In genomic region chr3:136753112-136753939, GRCh38 we compare ENCODE assay signal across 8 cellular contexts. TPM values are rescaled to one million over a fixed set of nuclear protein-coding genes. Genes with fewer than 3 reads are reported as not detected.
DNase-seq lines count a peak whose midpoint lies in the region; ATAC-seq lines count a peak whose summit lies in the region.

No MANE protein-coding gene starts in this region.

- H3K36me3 Mint-ChIP-seq in activated CD4-positive, alpha-beta T cell treated with anti-CD3 and anti-CD28 coated beads, Interleukin-2, amount 10 ng/mL, durations not matched to agents 24 days and 14 days (ENCODE audit: low read depth): no peaks in the 10 kb centered on the region
- H3K36me3 Mint-ChIP-seq in naive thymus-derived CD4-positive, alpha-beta T cell: no peaks in the 10 kb centered on the region

- no peaks in the 10 kb centered on the region for H3K9me3 ChIP-seq in ectodermal cell (ENCODE audit: control insufficient read depth, low read length)
- H3K9me3 ChIP-seq in naive thymus-derived CD4-positive, alpha-beta T cell (ENCODE audit: control insufficient read depth in 2 of 3, low read length in 3 of 3): no peaks in the 10 kb centered on the region

- no peaks in the 10 kb centered on the region for H3K27me3 Mint-ChIP-seq in activated CD4-positive, alpha-beta T cell treated with anti-CD3 and anti-CD28 coated beads, Interleukin-2, amount 10 ng/mL, durations not matched to agents 24 days and 14 days
- no peaks in the 10 kb centered on the region for H3K27me3 Mint-ChIP-seq in naive thymus-derived CD4-positive, alpha-beta T cell

- no peaks in the 10 kb centered on the region for H3K27me3 ChIP-seq in ectodermal cell (ENCODE audit: control insufficient read depth, insufficient read depth, low read length, poor library complexity, severe bottlenecking)
- H3K27me3 ChIP-seq in naive thymus-derived CD4-positive, alpha-beta T cell (ENCODE audit: control insufficient read depth in 2 of 2, insufficient read depth in 2 of 2, low read length in 2 of 2): no peaks in the 10 kb centered on the region

- peak overlapping the region; percentile 99 for H3K27ac ChIP-seq in ectodermal cell (ENCODE audit: insufficient read depth, low read depth, low read length, poor library complexity, severe bottlenecking)
- peak overlapping the region; percentile 95 for H3K27ac ChIP-seq in naive thymus-derived CD4-positive, alpha-beta T cell (ENCODE audit: low read depth, low read length)

- H3K27ac Mint-ChIP-seq in activated CD4-positive, alpha-beta T cell treated with anti-CD3 and anti-CD28 coated beads, Interleukin-2, amount 10 ng/mL, durations not matched to agents 24 days and 14 days: peak overlapping the region; percentile 95
- H3K27ac Mint-ChIP-seq in naive thymus-derived CD4-positive, alpha-beta T cell: peak overlapping the region; percentile 80 to 98 (median 94)

- POLR2A ChIA-PET in naive thymus-derived CD4-positive, alpha-beta T cell (lab: Charles Lee): interaction anchor here (0.5 to 3.5 kb wide), 21 partner anchors 10 to 679 kb away, joined by 3 to 117 read pairs (median 4); partner anchors contain the start of genes MSL2 and NCK1

- peaks cover 28% of the 10 kb centered on the region for H3K4me1 ChIP-seq in ectodermal cell (ENCODE audit: control insufficient read depth, insufficient read depth, low read length)
- H3K4me1 ChIP-seq in naive thymus-derived CD4-positive, alpha-beta T cell (ENCODE audit: control insufficient read depth in 2 of 2, insufficient read depth in 2 of 2, low read length in 2 of 2): peaks cover 20 to 27% of the 10 kb centered on the region in 2 donors

- CTCF ChIA-PET in naive thymus-derived CD4-positive, alpha-beta T cell (lab: Charles Lee): interaction anchor here (0.7 to 2.9 kb wide), 13 partner anchors 19 to 679 kb away, joined by 3 to 32 read pairs (median 5); partner anchors contain the start of genes MSL2 and NCK1

- H3K4me1 Mint-ChIP-seq in activated CD4-positive, alpha-beta T cell treated with anti-CD3 and anti-CD28 coated beads, Interleukin-2, amount 10 ng/mL, durations not matched to agents 24 days and 14 days: peaks cover 35% of the 10 kb centered on the region
- peaks cover 37 to 51% (median 44%) of the 10 kb centered on the region in 7 donors for H3K4me1 Mint-ChIP-seq in naive thymus-derived CD4-positive, alpha-beta T cell

- no peak for DNase-seq in activated CD4-positive, alpha-beta T cell treated with anti-CD3 and anti-CD28 coated beads, Interleukin-2, amount 10 ng/mL, durations not matched to agents 24 days and 14 days
- DNase-seq in activated CD4-positive, alpha-beta T cell treated with anti-CD3 and anti-CD28 coated beads for 4 hours: no peak
- peak; percentile 75 for DNase-seq in OCI-M1 (lab: John Stamatoyannopoulos, UW)
- DNase-seq in naive thymus-derived CD4-positive, alpha-beta T cell: no peak
- no peak for DNase-seq in activated CD8-positive, alpha-beta memory T cell treated with anti-CD3 and anti-CD28 coated beads for 24 hours

- peak overlapping the region; percentile 46 for H3K4me3 ChIP-seq in ectodermal cell (ENCODE audit: insufficient read depth, low read depth, low read length)
- peak overlapping the region; percentile 87 for H3K4me3 ChIP-seq in naive thymus-derived CD4-positive, alpha-beta T cell (ENCODE audit: low read length)

- H3K36me3 ChIP-seq in ectodermal cell (ENCODE audit: control insufficient read depth, insufficient read depth, low read length): no peaks in the 10 kb centered on the region
- no peaks in the 10 kb centered on the region for H3K36me3 ChIP-seq in naive thymus-derived CD4-positive, alpha-beta T cell (ENCODE audit: control insufficient read depth in 2 of 3, insufficient read depth in 3 of 3, low read length in 3 of 3)

- ATAC-seq in naive thymus-derived CD4-positive, alpha-beta T cell: no peak
- ATAC-seq in HG03432 (IDR thresholded peaks at IDR 0.05; ENCODE audit: unreplicated experiment): no peak
- no peak for ATAC-seq in GM18502 (IDR thresholded peaks at IDR 0.05; ENCODE audit: poor library complexity, unreplicated experiment)

- peak overlapping the region; percentile 81 for H3K4me3 Mint-ChIP-seq in activated CD4-positive, alpha-beta T cell treated with anti-CD3 and anti-CD28 coated beads, Interleukin-2, amount 10 ng/mL, durations not matched to agents 24 days and 14 days
- H3K4me3 Mint-ChIP-seq in naive thymus-derived CD4-positive, alpha-beta T cell: peak overlapping the region; percentile 68 to 99 (median 88)

- 63 to 64% methylated on average over 13 of the region's 13 CpGs for WGBS in ectodermal cell, 2 experiments

- H3K9me3 Mint-ChIP-seq in activated CD4-positive, alpha-beta T cell treated with anti-CD3 and anti-CD28 coated beads, Interleukin-2, amount 10 ng/mL, durations not matched to agents 24 days and 14 days: no peaks in the 10 kb centered on the region
- H3K9me3 Mint-ChIP-seq in naive thymus-derived CD4-positive, alpha-beta T cell: peaks cover 0 to 2% (median 0%) of the 10 kb centered on the region in 11 donors

- intact Hi-C loops in activated CD4-positive, alpha-beta T cell treated with anti-CD3 and anti-CD28 coated beads, Interleukin-2, amount 10 ng/mL, durations not matched to agents 24 days and 14 days (cut with micrococcal nuclease): loop anchor here (1.0 to 5.0 kb wide), 6 partner anchors 33 to 678 kb away; no protein-coding TSS in a partner anchor
- intact Hi-C loops in naive thymus-derived CD4-positive, alpha-beta T cell (cut with micrococcal nuclease): loop anchor here (1.0 to 10.0 kb wide), 11 partner anchors 67 to 1434 kb away; partner anchors contain the start of genes ARMC8 (in 2 of the 2) and PPP2R3A (in 1 of the 2)

RNA-seq across cellular contexts. Expression of gene STAG1, which starts 1.1 kb away (rescaled TPM):
- 41.3 and 46.2 TPM in 2 replicates for total RNA-seq in activated CD4-positive, alpha-beta T cell treated with anti-CD3 and anti-CD28 coated beads, Interleukin-2, amount 10 ng/mL, durations not matched to agents 24 days and 14 days
- polyA plus RNA-seq in ectodermal cell (2013, experiment 1 of 4): 30.5 TPM
- polyA plus RNA-seq in ectodermal cell (2013, experiment 2 of 4): 28.4 TPM
- polyA plus RNA-seq in ectodermal cell (2013, experiment 3 of 4): 18.5 TPM
- 19.2 TPM for polyA plus RNA-seq in ectodermal cell (2013, experiment 4 of 4)
- 10 to 100 TPM; 39.7 to 50.7 (median 43.6) TPM for total RNA-seq in naive thymus-derived CD4-positive, alpha-beta T cell
- 10 to 100 TPM; 18.5 to 19.2 TPM for polyA plus RNA-seq in naive thymus-derived CD4-positive, alpha-beta T cell
